9 cellular contexts compared by ENCODE assay signal in the genomic region with DNA sequence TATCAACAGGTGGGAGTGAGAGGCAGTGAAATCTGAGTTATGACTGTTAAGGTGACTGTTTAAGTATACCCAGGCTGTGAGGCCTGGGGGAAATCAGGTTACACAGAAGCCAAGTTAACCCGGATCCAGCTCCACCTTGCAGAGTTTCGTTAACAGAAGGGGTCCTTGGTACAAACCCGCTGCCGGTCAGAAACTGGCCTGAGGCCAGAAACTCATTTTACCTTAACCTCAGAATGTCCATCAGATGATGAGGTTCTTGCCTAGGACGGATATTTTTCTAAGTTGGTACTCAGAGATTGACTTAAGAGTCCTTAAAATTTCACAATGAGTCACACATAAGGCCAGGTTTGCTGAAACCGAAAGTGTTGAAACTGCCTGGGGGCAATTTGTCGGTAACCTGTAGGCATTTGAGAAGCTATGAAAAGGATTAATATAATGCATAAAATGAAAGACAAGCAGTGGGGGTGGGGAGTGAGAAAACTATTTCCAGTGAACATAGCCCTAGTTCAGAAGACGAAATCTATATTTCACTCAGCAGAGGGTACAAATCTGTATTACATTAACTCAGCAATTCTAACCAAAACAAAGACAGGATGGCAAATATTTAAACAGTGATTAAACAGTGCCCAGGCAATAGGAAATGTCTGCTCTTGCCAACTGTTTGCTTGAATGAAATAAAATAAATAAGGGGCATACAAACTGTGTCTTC.
A peak's percentile ranks its signal among the peaks of the same experiment; 100 is the strongest.
DNase-seq lines count a peak whose midpoint lies in the region; ATAC-seq, FAIRE-seq and TF ChIP-seq lines count a peak whose summit lies in the region.
"Had no signal": no experiment of that assay in that cellular context is flagged by ENCODE, and none has a peak within 500 bp of the region (broad histone marks: within the 10 kb centered on the region; RNA-seq: fewer than 3 reads in every experiment).

No MANE protein-coding gene starts in this region.

- peaks cover 21 to 23% (median 22%) of the 10 kb centered on the region in 3 donors for H3K4me1 Mint-ChIP-seq in naive B cell
- H3K4me1 Mint-ChIP-seq: neural crest cell had no signal

- ATAC-seq in GM18861 (IDR thresholded peaks at IDR 0.05; ENCODE audit: unreplicated experiment): peak; percentile 50
- ATAC-seq in HG02981 (IDR thresholded peaks at IDR 0.05; ENCODE audit: unreplicated experiment): peak; percentile 52
- ATAC-seq in naive B cell (ENCODE audit: low read depth in 2 of 2): peak in 1 of 2 donors; percentile 41

- H3K27ac Mint-ChIP-seq in naive B cell: peak overlapping the region in 2 of 6 donors; percentile 63 to 79

- peaks cover 0 to 4% (median 0%) of the 10 kb centered on the region in 7 donors for H3K9me3 Mint-ChIP-seq in naive B cell
- H3K9me3 Mint-ChIP-seq: neural crest cell had no signal

- DNase-seq in NCI-H460 (ENCODE audit: extremely low read depth, low read depth) (peak; percentile 23), naive B cell (no peak), NCI-H526 treated with DMSO at 0.1 percent for 48 hours (lab: John Stamatoyannopoulos, UW) (no peak), H54 (ENCODE audit: insufficient read length, low spot score) (no peak), cerebellar cortex (ENCODE audit: low spot score) (no peak)
- peak; percentile 22 for DNase-seq in activated gamma-delta T cell treated with anti-CD3 and anti-CD28 coated beads, Interleukin-2, amount 50 U/mL, for 16 hours (ENCODE audit: low read depth)

- H3K27me3 Mint-ChIP-seq in naive B cell: no peaks in the 10 kb centered on the region

- H3K36me3 Mint-ChIP-seq in naive B cell: no peaks in the 10 kb centered on the region

- TF ChIP-seq POLR2A in H54 (IDR thresholded peaks at IDR 0.05; ENCODE audit: low read depth, low read length): no peak

- no peak for FAIRE-seq in H54 (lab: Jason Lieb, UNC)

- peak overlapping the region in 6 of 8 donors; percentile 16 to 72 (median 45) for H3K4me3 Mint-ChIP-seq in naive B cell
- H3K4me3 Mint-ChIP-seq: neural crest cell had no signal

Comparison
In these comparisons a context has a peak if more than half of its experiments do, and no peak if none do; other contexts are left out.
1. DNase-seq: peak in NCI-H460 (single experiment) and activated gamma-delta T cell treated with anti-CD3 and anti-CD28 coated beads, Interleukin-2, amount 50 U/mL, for 16 hours (single experiment); none in naive B cell (single experiment), NCI-H526 treated with DMSO at 0.1 percent for 48 hours (single experiment), H54 (single experiment) and cerebellar cortex (single experiment).